1 cellular context compared by ENCODE assay signal in the genomic region with DNA sequence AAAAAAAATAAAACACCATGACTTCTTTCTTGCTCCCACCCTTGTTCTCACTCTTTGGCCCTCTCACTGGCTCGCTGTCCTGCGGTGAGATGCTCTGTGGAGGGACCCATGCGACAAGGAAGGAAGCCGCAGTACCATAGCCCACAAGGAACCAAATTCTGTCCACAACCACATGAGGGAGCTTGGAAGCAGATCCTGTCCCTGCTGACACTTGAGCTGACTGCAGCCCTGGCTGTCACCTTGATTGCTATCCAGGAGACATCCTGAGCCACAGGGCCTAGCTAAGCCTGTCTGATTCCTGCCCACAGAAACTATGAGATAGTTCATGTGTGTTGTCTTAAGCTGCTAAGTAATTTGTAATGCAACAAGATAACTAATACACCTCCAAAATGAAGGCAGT.
TF ChIP-seq lines count a peak whose summit lies in the region.

No MANE protein-coding gene starts in this region.

TF ChIP-seq in HepG2, 621 proteins besides CTCF, POLR2A, EP300 and RAD21 (continued from another document and continues in another):
- TF ChIP-seq ZNF280B (CRISPR knock-in tag; IDR thresholded peaks at IDR 0.05; ENCODE audit: borderline replicate concordance) (no peak), MEIS2 (CRISPR knock-in tag; IDR thresholded peaks at IDR 0.05) (peak; percentile 83; the same call in 1 of the 2 replicates), UBTF (CRISPR knock-in tag; IDR thresholded peaks at IDR 0.05) (peak; percentile 17; the same call in 1 of the 2 replicates), FOXA3 (CRISPR knock-in tag; IDR thresholded peaks at IDR 0.05) (peak; percentile 51), KLF16 (CRISPR knock-in tag; IDR thresholded peaks at IDR 0.05) (peak in 1 of 2 experiments; percentile 79; a peak in 2 of 4 replicates), KDM2A (CRISPR knock-in tag; IDR thresholded peaks at IDR 0.05; ENCODE audit: borderline replicate concordance, low read depth) (peak; percentile 58; the same call in 1 of the 2 replicates), SOX5 (CRISPR knock-in tag; IDR thresholded peaks at IDR 0.05; ENCODE audit: borderline replicate concordance) (peak; percentile 42; the same call in 1 of the 2 replicates), MIER3 (CRISPR knock-in tag; IDR thresholded peaks at IDR 0.05; ENCODE audit: borderline replicate concordance) (peak; percentile 53; the same call in 1 of the 2 replicates), MIXL1 (CRISPR knock-in tag; IDR thresholded peaks at IDR 0.05) (peak; percentile 84), SAFB2 (CRISPR knock-in tag; IDR thresholded peaks at IDR 0.05; ENCODE audit: borderline replicate concordance, low read depth) (peak; percentile 31; the same call in 1 of the 2 replicates), ZNF766 (CRISPR knock-in tag; IDR thresholded peaks at IDR 0.05; ENCODE audit: borderline replicate concordance) (no peak), ZNF333 (CRISPR knock-in tag; IDR thresholded peaks at IDR 0.05; ENCODE audit: borderline replicate concordance) (peak; percentile 39; the same call in 1 of the 2 replicates), SIX1 (CRISPR knock-in tag; IDR thresholded peaks at IDR 0.05; ENCODE audit: borderline replicate concordance) (peak; percentile 83; the same call in 1 of the 2 replicates), ATF7-NPFF (CRISPR knock-in tag; IDR thresholded peaks at IDR 0.05; ENCODE audit: low read depth) (no peak), CEBPG (CRISPR knock-in tag; IDR thresholded peaks at IDR 0.05) (0 out of 2 replicates have a peak, but pooled peaks have one; percentile 10), MED1 (CRISPR knock-in tag; IDR thresholded peaks at IDR 0.05) (peak; percentile 74), MXD4 (CRISPR knock-in tag; IDR thresholded peaks at IDR 0.05) (0 out of 2 replicates have a peak, but pooled peaks have one; percentile 49), ELF3 (CRISPR knock-in tag; IDR thresholded peaks at IDR 0.05) (peak; percentile 90), ARID3A (IDR thresholded peaks at IDR 0.05; ENCODE audit: low read depth, low read length) (no peak), RARA (CRISPR knock-in tag; IDR thresholded peaks at IDR 0.05) (peak; percentile 35; the same call in 1 of the 2 replicates), PBX2 (CRISPR knock-in tag; IDR thresholded peaks at IDR 0.05) (peak; percentile 68), ZFY (CRISPR knock-in tag; IDR thresholded peaks at IDR 0.05) (0 out of 2 replicates have a peak, but pooled peaks have one; percentile 39), AGO1 (IDR thresholded peaks at IDR 0.05; ENCODE audit: low read depth, low read length, poor library complexity, severe bottlenecking) (no peak), TEAD3 (CRISPR knock-in tag; optimal IDR thresholded peaks at IDR 0.05; ENCODE audit: borderline replicate concordance) (peak; percentile 66), ZNF644 (CRISPR knock-in tag; IDR thresholded peaks at IDR 0.05; ENCODE audit: low read depth) (0 out of 2 replicates have a peak, but pooled peaks have one; percentile 36), FOSL2 (CRISPR knock-in tag; IDR thresholded peaks at IDR 0.05) (peak; percentile 57), WIZ (CRISPR knock-in tag; IDR thresholded peaks at IDR 0.05) (no peak), XRCC5 (optimal IDR thresholded peaks at IDR 0.05; ENCODE audit: low read length) (peak; percentile 66), ZNF710 (CRISPR knock-in tag; IDR thresholded peaks at IDR 0.05; ENCODE audit: borderline replicate concordance) (peak; percentile 54; the same call in 1 of the 2 replicates), TRIM22 (IDR thresholded peaks at IDR 0.05) (no peak), E2F1 (CRISPR knock-in tag; IDR thresholded peaks at IDR 0.05) (no peak), SSRP1 (CRISPR knock-in tag; IDR thresholded peaks at IDR 0.05) (0 out of 2 replicates have a peak, but pooled peaks have one; percentile 31), HNF4G (IDR thresholded peaks at IDR 0.05; ENCODE audit: borderline replicate concordance, low read depth, low read length) (no peak), HNF4G (CRISPR knock-in tag; IDR thresholded peaks at IDR 0.05; ENCODE audit: borderline replicate concordance, low read depth) (peak; percentile 39; the same call in 1 of the 2 replicates), GATAD1 (CRISPR knock-in tag; IDR thresholded peaks at IDR 0.05) (peak; percentile 48), ZNF788 (CRISPR knock-in tag; IDR thresholded peaks at IDR 0.05; ENCODE audit: borderline replicate concordance) (0 out of 2 replicates have a peak, but pooled peaks have one; percentile 12), ZNF430 (CRISPR knock-in tag; IDR thresholded peaks at IDR 0.05) (no peak), ZNF468 (CRISPR knock-in tag; IDR thresholded peaks at IDR 0.05) (no peak), DNMT1 (CRISPR knock-in tag; IDR thresholded peaks at IDR 0.05) (0 out of 2 replicates have a peak, but pooled peaks have one; percentile 46)
- TF ChIP-seq, protein P1, sequence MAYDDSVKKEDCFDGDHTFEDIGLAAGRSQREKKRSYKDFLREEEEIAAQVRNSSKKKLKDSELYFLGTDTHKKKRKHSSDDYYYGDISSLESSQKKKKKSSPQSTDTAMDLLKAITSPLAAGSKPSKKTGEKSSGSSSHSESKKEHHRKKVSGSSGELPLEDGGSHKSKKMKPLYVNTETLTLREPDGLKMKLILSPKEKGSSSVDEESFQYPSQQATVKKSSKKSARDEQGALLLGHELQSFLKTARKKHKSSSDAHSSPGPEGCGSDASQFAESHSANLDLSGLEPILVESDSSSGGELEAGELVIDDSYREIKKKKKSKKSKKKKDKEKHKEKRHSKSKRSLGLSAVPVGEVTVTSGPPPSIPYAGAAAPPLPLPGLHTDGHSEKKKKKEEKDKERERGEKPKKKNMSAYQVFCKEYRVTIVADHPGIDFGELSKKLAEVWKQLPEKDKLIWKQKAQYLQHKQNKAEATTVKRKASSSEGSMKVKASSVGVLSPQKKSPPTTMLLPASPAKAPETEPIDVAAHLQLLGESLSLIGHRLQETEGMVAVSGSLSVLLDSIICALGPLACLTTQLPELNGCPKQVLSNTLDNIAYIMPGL (CRISPR knock-in tag; IDR thresholded peaks at IDR 0.05; ENCODE audit: borderline replicate concordance in 1 of 2, low read depth in 1 of 2), result peak in 1 of 2 experiments; percentile 85; a peak in 2 of 4 replicates
- TF ChIP-seq, protein P2, sequence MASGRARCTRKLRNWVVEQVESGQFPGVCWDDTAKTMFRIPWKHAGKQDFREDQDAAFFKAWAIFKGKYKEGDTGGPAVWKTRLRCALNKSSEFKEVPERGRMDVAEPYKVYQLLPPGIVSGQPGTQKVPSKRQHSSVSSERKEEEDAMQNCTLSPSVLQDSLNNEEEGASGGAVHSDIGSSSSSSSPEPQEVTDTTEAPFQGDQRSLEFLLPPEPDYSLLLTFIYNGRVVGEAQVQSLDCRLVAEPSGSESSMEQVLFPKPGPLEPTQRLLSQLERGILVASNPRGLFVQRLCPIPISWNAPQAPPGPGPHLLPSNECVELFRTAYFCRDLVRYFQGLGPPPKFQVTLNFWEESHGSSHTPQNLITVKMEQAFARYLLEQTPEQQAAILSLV (CRISPR knock-in tag; IDR thresholded peaks at IDR 0.05; ENCODE audit: borderline replicate concordance), result peak; percentile 45; the same call in 1 of the 2 replicates
- TF ChIP-seq, protein P3, sequence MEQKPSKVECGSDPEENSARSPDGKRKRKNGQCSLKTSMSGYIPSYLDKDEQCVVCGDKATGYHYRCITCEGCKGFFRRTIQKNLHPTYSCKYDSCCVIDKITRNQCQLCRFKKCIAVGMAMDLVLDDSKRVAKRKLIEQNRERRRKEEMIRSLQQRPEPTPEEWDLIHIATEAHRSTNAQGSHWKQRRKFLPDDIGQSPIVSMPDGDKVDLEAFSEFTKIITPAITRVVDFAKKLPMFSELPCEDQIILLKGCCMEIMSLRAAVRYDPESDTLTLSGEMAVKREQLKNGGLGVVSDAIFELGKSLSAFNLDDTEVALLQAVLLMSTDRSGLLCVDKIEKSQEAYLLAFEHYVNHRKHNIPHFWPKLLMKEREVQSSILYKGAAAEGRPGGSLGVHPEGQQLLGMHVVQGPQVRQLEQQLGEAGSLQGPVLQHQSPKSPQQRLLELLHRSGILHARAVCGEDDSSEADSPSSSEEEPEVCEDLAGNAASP (CRISPR knock-in tag; IDR thresholded peaks at IDR 0.05; ENCODE audit: borderline replicate concordance), result peak; percentile 51; the same call in 1 of the 2 replicates
